In the genomic region with DNA sequence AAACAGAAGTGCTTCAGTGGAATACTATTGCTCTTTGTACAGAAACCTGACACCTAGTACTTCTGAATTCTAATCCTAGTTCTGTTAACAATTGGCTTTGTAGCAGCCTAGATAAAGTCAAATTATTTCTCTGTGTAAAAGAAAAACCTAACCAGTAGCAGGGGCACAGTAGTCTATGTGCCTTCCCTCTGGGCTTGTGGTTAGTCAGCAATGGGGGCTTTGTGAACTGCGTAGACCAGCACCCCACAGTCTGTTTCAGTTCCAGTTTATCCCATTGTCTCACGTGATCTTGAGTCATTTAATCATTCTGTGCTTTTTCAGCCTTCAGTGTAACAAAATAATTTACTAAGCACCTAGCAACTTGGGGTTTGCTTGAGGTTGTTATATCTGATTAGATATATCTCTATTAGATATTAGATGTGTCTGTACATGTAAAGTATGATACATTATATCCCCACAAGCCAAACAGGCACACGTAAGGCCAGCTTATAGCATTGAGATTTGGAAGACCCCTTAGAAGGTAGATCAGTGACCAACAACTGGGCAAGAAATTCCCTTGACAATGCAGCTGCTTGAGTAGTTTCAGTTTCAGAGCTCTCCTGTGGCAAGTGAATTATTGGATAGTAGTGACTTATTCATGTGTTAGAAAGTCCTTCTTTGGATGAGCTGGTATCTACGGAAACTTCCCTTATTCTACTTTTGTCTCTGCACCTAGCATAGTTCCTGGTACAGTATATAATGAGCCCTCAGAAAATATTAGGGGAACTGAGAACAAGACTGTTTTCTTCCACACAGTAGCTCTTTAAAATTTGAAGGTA, we compare ENCODE assay signal across 10 cellular contexts. TPM values are rescaled to one million over a fixed set of nuclear protein-coding genes. Genes with fewer than 3 reads are reported as not detected.
DNase-seq lines count a peak whose midpoint lies in the region; ATAC-seq and TF ChIP-seq lines count a peak whose summit lies in the region.
"Had no signal": no experiment of that assay in that cellular context is flagged by ENCODE, and none has a peak within 500 bp of the region (broad histone marks: within the 10 kb centered on the region; RNA-seq: fewer than 3 reads in every experiment).

No MANE protein-coding gene starts in this region.

- H3K36me3 Mint-ChIP-seq in naive B cell (peaks cover 0 to 9% of the 10 kb centered on the region in 2 donors), osteocyte (ENCODE audit: unreplicated experiment) (no peaks in the 10 kb centered on the region)

- H3K27me3 Mint-ChIP-seq in naive B cell (no peaks in the 10 kb centered on the region), osteocyte (ENCODE audit: unreplicated experiment) (no peaks in the 10 kb centered on the region)

- H3K27ac Mint-ChIP-seq in naive B cell: peak overlapping the region; percentile 98 to 100 (median 100)
- no peak overlapping the region for H3K27ac Mint-ChIP-seq in osteocyte (ENCODE audit: unreplicated experiment)

- ATAC-seq in GM18867 (IDR thresholded peaks at IDR 0.05; ENCODE audit: unreplicated experiment) (peak; percentile 51), HG02588 (IDR thresholded peaks at IDR 0.05; ENCODE audit: unreplicated experiment) (peak; percentile 46), naive B cell (ENCODE audit: low read depth in 2 of 2) (peak; percentile 62 to 67)

- peak; percentile 77 for DNase-seq in NAMALWA (ENCODE audit: low spot score)
- peak; percentile 83 for DNase-seq in naive B cell
- DNase-seq in NCI-H1105 (lab: John Stamatoyannopoulos, UW): no peak
- DNase-seq in osteocyte (ENCODE audit: extremely low spot score, unreplicated experiment): no peak
- no peak for DNase-seq in activated naive CD4-positive, alpha-beta T cell (lab: John Stamatoyannopoulos, UW)
- DNase-seq in NCI-H345 treated with DMSO at 0.1 percent for 48 hours (lab: John Stamatoyannopoulos, UW; ENCODE audit: unreplicated experiment): no peak

- H3K4me3 Mint-ChIP-seq in naive B cell (peak overlapping the region; percentile 73 to 97 (median 91)), osteocyte (ENCODE audit: unreplicated experiment) (no peak overlapping the region)
- H3K4me3 Mint-ChIP-seq: neural crest cell had no signal

- peaks cover 0 to 8% (median 0%) of the 10 kb centered on the region in 7 donors for H3K9me3 Mint-ChIP-seq in naive B cell
- H3K9me3 Mint-ChIP-seq in osteocyte (ENCODE audit: unreplicated experiment): peaks cover 5% of the 10 kb centered on the region
- H3K9me3 Mint-ChIP-seq: neural crest cell had no signal

- TF ChIP-seq CTCF in osteocyte (IDR thresholded peaks at IDR 0.05): no peak

- peaks cover 74 to 96% (median 90%) of the 10 kb centered on the region in 3 donors for H3K4me1 Mint-ChIP-seq in naive B cell
- no peaks in the 10 kb centered on the region for H3K4me1 Mint-ChIP-seq in osteocyte (ENCODE audit: unreplicated experiment)

RNA-seq across cellular contexts. Expression of gene CCR6, which starts 27.9 kb away (rescaled TPM):
- polyA plus RNA-seq in naive B cell (ENCODE audit: low read depth in 6 of 6): 100 to 1,000 TPM in 5 of 6 donors, 10 to 100 TPM in 1; 97.4 to 205 (median 126) TPM
- total RNA-seq in osteocyte: not detected in 2 replicates
- total RNA-seq: bronchial epithelial cell, neural crest cell had no signal

Comparison
In these comparisons a context has a peak if more than half of its experiments do, and no peak if none do; other contexts are left out.
1. DNase-seq: peak in NAMALWA (single experiment) and naive B cell (single experiment); none in NCI-H1105 (single experiment), osteocyte (single experiment), activated naive CD4-positive, alpha-beta T cell (0 of 4) and NCI-H345 treated with DMSO at 0.1 percent for 48 hours (single experiment).
2. Peak in every context shown above with its lines, with median percentiles within 50 percentile points of each other: ATAC-seq.